ENCODE assay signal across 18 cellular contexts in the genomic region with DNA sequence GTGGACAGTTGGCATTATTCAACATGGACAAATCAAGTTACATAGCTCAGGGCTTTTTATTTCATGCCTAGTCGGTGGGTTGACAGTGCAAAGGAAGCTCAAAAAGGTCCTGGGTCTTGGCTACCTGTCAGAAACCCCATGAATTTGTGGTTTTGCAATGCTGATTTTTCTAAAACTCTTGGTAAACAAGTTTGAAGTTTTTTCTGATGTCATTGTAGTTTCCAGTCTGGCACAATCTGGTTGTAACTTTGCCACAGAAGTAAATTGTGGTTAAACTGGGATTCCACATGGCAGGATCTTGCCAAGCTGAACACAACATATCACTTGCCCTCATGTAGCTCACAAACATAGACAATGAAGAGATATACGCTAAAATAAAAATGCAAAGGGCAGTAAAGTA.
A peak's percentile ranks its signal among the peaks of the same experiment; 100 is the strongest.
DNase-seq lines count a peak whose midpoint lies in the region; ATAC-seq and TF ChIP-seq lines count a peak whose summit lies in the region.
"Had no signal": no experiment of that assay in that cellular context is flagged by ENCODE, and none has a peak within 500 bp of the region (broad histone marks: within the 10 kb centered on the region; RNA-seq: fewer than 3 reads in every experiment).

No MANE protein-coding gene starts in this region.

- peak; percentile 90 for DNase-seq in amniotic epithelial cell (ENCODE audit: low read depth)
- peak; percentile 14 to 78 for DNase-seq in fibroblast of lung (ENCODE audit: low read depth in 2 of 2)
- peak; percentile 12 for DNase-seq in myocyte (ENCODE audit: low read depth)
- DNase-seq in uterus = no peak
- no peak for DNase-seq in effector CD4-positive, alpha-beta T cell
- no peak for DNase-seq in 8988T
- DNase-seq: COR-L47, DMS153, NCI-H1105, NCI-H187 treated with DMSO at 0.1 percent for 48 hours, NCI-H446 treated with DMSO at 0.1 percent for 48 hours, NCI-H774, SIG-M5 had no signal

- no peak for ATAC-seq in HG02642 (IDR thresholded peaks at IDR 0.05; ENCODE audit: poor library complexity, unreplicated experiment)
- ATAC-seq: Panc1 had no signal

- H4K20me1 ChIP-seq in KMS-11 (ENCODE audit: insufficient read depth) (no peaks in the 10 kb centered on the region), fibroblast of lung (ENCODE audit: control insufficient read depth, extremely low read depth, insufficient read depth, low read length) (no peaks in the 10 kb centered on the region)

- H3K27me3 ChIP-seq in KMS-11 (ENCODE audit: insufficient read depth, low read depth) (no peaks in the 10 kb centered on the region), fibroblast of lung (ENCODE audit: control insufficient read depth, insufficient read depth, low read length) (no peaks in the 10 kb centered on the region), uterus (no peaks in the 10 kb centered on the region)

- H3K79me2 ChIP-seq in KMS-11 (ENCODE audit: insufficient read depth, low read depth) (no peaks in the 10 kb centered on the region), fibroblast of lung (ENCODE audit: control insufficient read depth, insufficient read depth, low read length) (no peaks in the 10 kb centered on the region)

- no peak for TF ChIP-seq CTCF in KMS-11 (conservative IDR thresholded peaks at IDR 0.05; ENCODE audit: low read depth, low read length)
- no peak for TF ChIP-seq CTCF in fibroblast of lung (conservative IDR thresholded peaks at IDR 0.05 in 1 of 2, IDR thresholded peaks at IDR 0.05 in 1 of 2; ENCODE audit: low read depth in 1 of 2, low read length in 2 of 2)
- TF ChIP-seq CTCF in uterus (IDR thresholded peaks at IDR 0.05) = no peak

- TF ChIP-seq POLR2A in uterus (IDR thresholded peaks at IDR 0.05) = no peak

- H2AFZ ChIP-seq in KMS-11 (ENCODE audit: low read depth) = no peak overlapping the region; the same call in 1 of the 2 replicates
- H2AFZ ChIP-seq in fibroblast of lung (ENCODE audit: low read length) = no peak overlapping the region

- H3K4me2 ChIP-seq in KMS-11 (peak overlapping the region; percentile 41; the same call in 1 of the 2 replicates), fibroblast of lung (ENCODE audit: extremely low read depth, insufficient read depth, low read length) (no peak overlapping the region)

- H3K9me3 ChIP-seq in fibroblast of lung (ENCODE audit: control insufficient read depth, insufficient read depth, low read depth, low read length) (no peaks in the 10 kb centered on the region), uterus (no peaks in the 10 kb centered on the region)
- H3K9me3 ChIP-seq: HAP-1 had no signal

- peaks cover 16% of the 10 kb centered on the region for H3K4me1 ChIP-seq in KMS-11 (ENCODE audit: low read depth, poor library complexity, severe bottlenecking)
- no peaks in the 10 kb centered on the region for H3K4me1 ChIP-seq in fibroblast of lung (ENCODE audit: control insufficient read depth, extremely low read depth, insufficient read depth, low read length)
- no peaks in the 10 kb centered on the region for H3K4me1 ChIP-seq in uterus
- H3K4me1 ChIP-seq: HAP-1 had no signal

- intact Hi-C loops in uterus (cut with DNase I; ENCODE audit: low total_unique reads) = no loop called here

- no peak overlapping the region for H3K4me3 ChIP-seq in KMS-11 (IDR thresholded peaks at IDR 0.05; ENCODE audit: insufficient read depth, low read depth, low read length)
- H3K4me3 ChIP-seq in fibroblast of lung (replicated peaks in 1 of 4; ENCODE audit: control extremely low read depth in 1 of 4, insufficient read depth in 1 of 4, low read depth in 3 of 4, low read length in 4 of 4) = no peak overlapping the region
- H3K4me3 ChIP-seq in uterus = no peak overlapping the region
- H3K4me3 ChIP-seq: HAP-1 had no signal

- H3K9ac ChIP-seq in KMS-11 (no peak overlapping the region), fibroblast of lung (ENCODE audit: insufficient read depth, low read length) (no peak overlapping the region)

- H3K36me3 ChIP-seq in KMS-11 (ENCODE audit: insufficient read depth) (no peaks in the 10 kb centered on the region), fibroblast of lung (ENCODE audit: control insufficient read depth, insufficient read depth, low read length) (no peaks in the 10 kb centered on the region), uterus (no peaks in the 10 kb centered on the region)
- H3K36me3 ChIP-seq: HAP-1 had no signal

- peak overlapping the region; percentile 3; the same call in 1 of the 2 replicates for H3K27ac ChIP-seq in KMS-11
- H3K27ac ChIP-seq in fibroblast of lung (ENCODE audit: insufficient read depth, low read length) = no peak overlapping the region
- H3K27ac ChIP-seq in uterus = no peak overlapping the region
- H3K27ac ChIP-seq: C4-2B had no signal

Comparison
In these comparisons a context has a peak if more than half of its experiments do, and no peak if none do; other contexts are left out.
1. DNase-seq: peak in amniotic epithelial cell (single experiment), fibroblast of lung (2 of 2) and myocyte (single experiment); none in uterus (0 of 2), effector CD4-positive, alpha-beta T cell (single experiment) and 8988T (single experiment).